ENCODE assay signal across 9 cellular contexts in the genomic region with DNA sequence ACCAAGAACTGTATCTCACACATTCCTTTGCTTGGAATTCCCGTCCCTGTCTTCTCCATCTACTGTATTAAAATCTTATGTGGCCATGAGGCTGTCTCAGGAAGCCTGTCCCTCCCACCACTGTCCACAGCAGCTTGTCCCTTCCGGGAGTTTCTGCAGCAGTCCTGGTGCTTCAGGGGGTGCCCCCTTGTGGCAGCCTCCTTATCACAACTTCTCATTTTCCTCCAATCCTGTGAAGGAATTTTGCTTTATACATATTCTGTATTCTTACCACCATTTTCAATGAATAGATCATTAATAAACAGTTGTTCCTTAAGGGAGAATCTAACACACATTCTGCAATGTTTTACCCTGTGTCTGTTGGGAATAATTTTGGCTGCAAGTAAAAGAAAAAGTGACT.
DNase-seq lines count a peak whose midpoint lies in the region; ATAC-seq and TF ChIP-seq lines count a peak whose summit lies in the region.
"Had no signal": no experiment of that assay in that cellular context is flagged by ENCODE, and none has a peak within 500 bp of the region (broad histone marks: within the 10 kb centered on the region; RNA-seq: fewer than 3 reads in every experiment).

No MANE protein-coding gene starts in this region.

- TF ChIP-seq CTCF in brain (conservative IDR thresholded peaks at IDR 0.05) (peak; percentile 18 to 28), progenitor cell of endocrine pancreas (IDR thresholded peaks at IDR 0.05; ENCODE audit: unreplicated experiment) (peak; percentile 39), WTC11 (IDR thresholded peaks at IDR 0.05) (no peak)

- in situ Hi-C loops in KBM-7 (cut with MboI; ENCODE audit: low pct_unique_long_range_greater_than_20kb, low sequenced_read_pairs), result no loop called here

- H3K27me3 Mint-ChIP-seq in brain (peaks cover 10% of the 10 kb centered on the region), progenitor cell of endocrine pancreas (no peaks in the 10 kb centered on the region), WTC11 (ENCODE audit: low read depth) (peaks cover 25% of the 10 kb centered on the region)
- H3K27me3 Mint-ChIP-seq in activated T-cell treated with anti-CD3 and anti-CD28 coated beads, Interleukin-2, amount 50 U/mL, for 4 hours (ENCODE audit: low read depth), result peaks cover 2% of the 10 kb centered on the region
- H3K27me3 Mint-ChIP-seq: activated CD8-positive, alpha-beta memory T cell treated with anti-CD3 and anti-CD28 coated beads, Interleukin-2, amount 10 ng/mL, durations not matched to agents 7 days and 5 days had no signal

- H3K27ac Mint-ChIP-seq in brain (no peak overlapping the region), progenitor cell of endocrine pancreas (no peak overlapping the region), WTC11 (no peak overlapping the region)
- H3K27ac Mint-ChIP-seq: activated CD8-positive, alpha-beta memory T cell treated with anti-CD3 and anti-CD28 coated beads, Interleukin-2, amount 10 ng/mL, durations not matched to agents 7 days and 5 days had no signal

- peak; percentile 8 for DNase-seq in NOMO-1 treated with DMSO at 0.1 percent for 48 hours (lab: John Stamatoyannopoulos, UW; ENCODE audit: unreplicated experiment)
- DNase-seq in NOMO-1 (lab: John Stamatoyannopoulos, UW; ENCODE audit: unreplicated experiment in 2 of 2), result no peak
- DNase-seq in KBM-7, result peak; percentile 12
- no peak for DNase-seq in progenitor cell of endocrine pancreas (ENCODE audit: low spot score, unreplicated experiment)
- no peak for DNase-seq in activated T-cell treated with anti-CD3 and anti-CD28 coated beads, Interleukin-2, amount 50 U/mL, for 4 hours
- no peak for DNase-seq in NCI-H2196 treated with DMSO at 0.1 percent for 48 hours (lab: John Stamatoyannopoulos, UW; ENCODE audit: unreplicated experiment)
- DNase-seq in WTC11 (ENCODE audit: low spot score), result no peak
- DNase-seq: activated CD8-positive, alpha-beta memory T cell treated with anti-CD3 and anti-CD28 coated beads, Interleukin-2, amount 10 ng/mL, durations not matched to agents 7 days and 5 days had no signal

- H3K36me3 Mint-ChIP-seq in brain, result no peaks in the 10 kb centered on the region
- no peaks in the 10 kb centered on the region for H3K36me3 Mint-ChIP-seq in progenitor cell of endocrine pancreas (ENCODE audit: insufficient read depth)
- no peaks in the 10 kb centered on the region for H3K36me3 Mint-ChIP-seq in activated T-cell treated with anti-CD3 and anti-CD28 coated beads, Interleukin-2, amount 50 U/mL, for 4 hours (ENCODE audit: insufficient read depth)
- H3K36me3 Mint-ChIP-seq in WTC11, result peaks cover 68% of the 10 kb centered on the region
- H3K36me3 Mint-ChIP-seq: activated CD8-positive, alpha-beta memory T cell treated with anti-CD3 and anti-CD28 coated beads, Interleukin-2, amount 10 ng/mL, durations not matched to agents 7 days and 5 days had no signal

- POLR2A ChIA-PET in WTC11 (lab: Charles Lee), result no interaction called here

- H3K4me1 Mint-ChIP-seq in brain (no peaks in the 10 kb centered on the region), progenitor cell of endocrine pancreas (ENCODE audit: low read depth) (no peaks in the 10 kb centered on the region), WTC11 (no peaks in the 10 kb centered on the region)
- H3K4me1 Mint-ChIP-seq in activated T-cell treated with anti-CD3 and anti-CD28 coated beads, Interleukin-2, amount 50 U/mL, for 4 hours (ENCODE audit: low read depth), result no peaks in the 10 kb centered on the region
- H3K4me1 Mint-ChIP-seq: activated CD8-positive, alpha-beta memory T cell treated with anti-CD3 and anti-CD28 coated beads, Interleukin-2, amount 10 ng/mL, durations not matched to agents 7 days and 5 days had no signal

- H3K4me3 Mint-ChIP-seq in brain, result no peak overlapping the region
- H3K4me3 Mint-ChIP-seq in progenitor cell of endocrine pancreas (ENCODE audit: low read depth), result no peak overlapping the region
- H3K4me3 Mint-ChIP-seq in activated T-cell treated with anti-CD3 and anti-CD28 coated beads, Interleukin-2, amount 50 U/mL, for 4 hours, result no peak overlapping the region
- no peak overlapping the region for H3K4me3 Mint-ChIP-seq in WTC11
- H3K4me3 Mint-ChIP-seq: activated CD8-positive, alpha-beta memory T cell treated with anti-CD3 and anti-CD28 coated beads, Interleukin-2, amount 10 ng/mL, durations not matched to agents 7 days and 5 days had no signal

- H3K9me3 Mint-ChIP-seq in brain (no peaks in the 10 kb centered on the region), progenitor cell of endocrine pancreas (ENCODE audit: low read depth) (peaks cover 4% of the 10 kb centered on the region), WTC11 (peaks cover 83% of the 10 kb centered on the region)
- H3K9me3 Mint-ChIP-seq in activated T-cell treated with anti-CD3 and anti-CD28 coated beads, Interleukin-2, amount 50 U/mL, for 4 hours, result no peaks in the 10 kb centered on the region

- no peak for ATAC-seq in activated T-cell treated with anti-CD3 and anti-CD28 coated beads, Interleukin-2, amount 50 U/mL, for 4 hours
- no peak for ATAC-seq in WTC11
- ATAC-seq: activated CD8-positive, alpha-beta memory T cell treated with anti-CD3 and anti-CD28 coated beads, Interleukin-2, amount 10 ng/mL, durations not matched to agents 7 days and 5 days had no signal

- CTCF ChIA-PET in WTC11 (lab: Charles Lee), result interaction anchor here (0.6 kb wide), 1 partner anchor 72 kb away, joined by 3 read pairs; no protein-coding TSS in a partner anchor

TF ChIP-seq in WTC11, 78 proteins besides CTCF, POLR2A, EP300 and RAD21 (continues in another document):
- TF ChIP-seq TP53 (CRISPR knock-in tag; IDR thresholded peaks at IDR 0.05), result no peak
- TF ChIP-seq TEAD4 (CRISPR knock-in tag; IDR thresholded peaks at IDR 0.05), result no peak
- TF ChIP-seq ZNF219 (CRISPR knock-in tag; IDR thresholded peaks at IDR 0.05; ENCODE audit: borderline replicate concordance), result no peak
- TF ChIP-seq, protein P1, sequence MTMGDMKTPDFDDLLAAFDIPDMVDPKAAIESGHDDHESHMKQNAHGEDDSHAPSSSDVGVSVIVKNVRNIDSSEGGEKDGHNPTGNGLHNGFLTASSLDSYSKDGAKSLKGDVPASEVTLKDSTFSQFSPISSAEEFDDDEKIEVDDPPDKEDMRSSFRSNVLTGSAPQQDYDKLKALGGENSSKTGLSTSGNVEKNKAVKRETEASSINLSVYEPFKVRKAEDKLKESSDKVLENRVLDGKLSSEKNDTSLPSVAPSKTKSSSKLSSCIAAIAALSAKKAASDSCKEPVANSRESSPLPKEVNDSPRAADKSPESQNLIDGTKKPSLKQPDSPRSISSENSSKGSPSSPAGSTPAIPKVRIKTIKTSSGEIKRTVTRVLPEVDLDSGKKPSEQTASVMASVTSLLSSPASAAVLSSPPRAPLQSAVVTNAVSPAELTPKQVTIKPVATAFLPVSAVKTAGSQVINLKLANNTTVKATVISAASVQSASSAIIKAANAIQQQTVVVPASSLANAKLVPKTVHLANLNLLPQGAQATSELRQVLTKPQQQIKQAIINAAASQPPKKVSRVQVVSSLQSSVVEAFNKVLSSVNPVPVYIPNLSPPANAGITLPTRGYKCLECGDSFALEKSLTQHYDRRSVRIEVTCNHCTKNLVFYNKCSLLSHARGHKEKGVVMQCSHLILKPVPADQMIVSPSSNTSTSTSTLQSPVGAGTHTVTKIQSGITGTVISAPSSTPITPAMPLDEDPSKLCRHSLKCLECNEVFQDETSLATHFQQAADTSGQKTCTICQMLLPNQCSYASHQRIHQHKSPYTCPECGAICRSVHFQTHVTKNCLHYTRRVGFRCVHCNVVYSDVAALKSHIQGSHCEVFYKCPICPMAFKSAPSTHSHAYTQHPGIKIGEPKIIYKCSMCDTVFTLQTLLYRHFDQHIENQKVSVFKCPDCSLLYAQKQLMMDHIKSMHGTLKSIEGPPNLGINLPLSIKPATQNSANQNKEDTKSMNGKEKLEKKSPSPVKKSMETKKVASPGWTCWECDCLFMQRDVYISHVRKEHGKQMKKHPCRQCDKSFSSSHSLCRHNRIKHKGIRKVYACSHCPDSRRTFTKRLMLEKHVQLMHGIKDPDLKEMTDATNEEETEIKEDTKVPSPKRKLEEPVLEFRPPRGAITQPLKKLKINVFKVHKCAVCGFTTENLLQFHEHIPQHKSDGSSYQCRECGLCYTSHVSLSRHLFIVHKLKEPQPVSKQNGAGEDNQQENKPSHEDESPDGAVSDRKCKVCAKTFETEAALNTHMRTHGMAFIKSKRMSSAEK (CRISPR knock-in tag; IDR thresholded peaks at IDR 0.05; ENCODE audit: borderline replicate concordance), result no peak
- no peak for TF ChIP-seq ZNF317 (CRISPR knock-in tag; IDR thresholded peaks at IDR 0.05; ENCODE audit: borderline replicate concordance, low read depth)
- TF ChIP-seq, protein P2, sequence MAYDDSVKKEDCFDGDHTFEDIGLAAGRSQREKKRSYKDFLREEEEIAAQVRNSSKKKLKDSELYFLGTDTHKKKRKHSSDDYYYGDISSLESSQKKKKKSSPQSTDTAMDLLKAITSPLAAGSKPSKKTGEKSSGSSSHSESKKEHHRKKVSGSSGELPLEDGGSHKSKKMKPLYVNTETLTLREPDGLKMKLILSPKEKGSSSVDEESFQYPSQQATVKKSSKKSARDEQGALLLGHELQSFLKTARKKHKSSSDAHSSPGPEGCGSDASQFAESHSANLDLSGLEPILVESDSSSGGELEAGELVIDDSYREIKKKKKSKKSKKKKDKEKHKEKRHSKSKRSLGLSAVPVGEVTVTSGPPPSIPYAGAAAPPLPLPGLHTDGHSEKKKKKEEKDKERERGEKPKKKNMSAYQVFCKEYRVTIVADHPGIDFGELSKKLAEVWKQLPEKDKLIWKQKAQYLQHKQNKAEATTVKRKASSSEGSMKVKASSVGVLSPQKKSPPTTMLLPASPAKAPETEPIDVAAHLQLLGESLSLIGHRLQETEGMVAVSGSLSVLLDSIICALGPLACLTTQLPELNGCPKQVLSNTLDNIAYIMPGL (CRISPR knock-in tag; IDR thresholded peaks at IDR 0.05), result no peak
- TF ChIP-seq GTF2I (CRISPR knock-in tag; conservative IDR thresholded peaks at IDR 0.05), result no peak

Comparison
In these comparisons a context has a peak if more than half of its experiments do, and no peak if none do; other contexts are left out.
1. DNase-seq: peak in NOMO-1 treated with DMSO at 0.1 percent for 48 hours (single experiment) and KBM-7 (single experiment); none in NOMO-1 (0 of 2), progenitor cell of endocrine pancreas (single experiment), activated T-cell treated with anti-CD3 and anti-CD28 coated beads, Interleukin-2, amount 50 U/mL, for 4 hours (single experiment), NCI-H2196 treated with DMSO at 0.1 percent for 48 hours (single experiment) and WTC11 (single experiment).